1 cellular context compared by ENCODE assay signal in genomic region chr5:172958268-172959046, GRCh38.
TF ChIP-seq lines count a peak whose summit lies in the region.

No MANE protein-coding gene starts in this region.

TF ChIP-seq in IMR-90, 13 proteins besides CTCF, POLR2A, EP300 and RAD21:
- TF ChIP-seq CEBPB (IDR thresholded peaks at IDR 0.05; ENCODE audit: low read depth, low read length) (no peak), RCOR1 (IDR thresholded peaks at IDR 0.05; ENCODE audit: insufficient replicate concordance, low read length) (no peak), CHD1 (IDR thresholded peaks at IDR 0.05; ENCODE audit: low read depth, low read length) (no peak), BHLHE40 (IDR thresholded peaks at IDR 0.05; ENCODE audit: low read depth, low read length) (no peak), SMC3 (IDR thresholded peaks at IDR 0.05; ENCODE audit: low read depth, low read length) (no peak), MAZ (IDR thresholded peaks at IDR 0.05; ENCODE audit: borderline replicate concordance, low read depth, low read length) (no peak), RFX5 (IDR thresholded peaks at IDR 0.05; ENCODE audit: low read depth, low read length) (no peak), MXI1 (IDR thresholded peaks at IDR 0.05; ENCODE audit: borderline replicate concordance, low read depth, low read length) (no peak), FOS (IDR thresholded peaks at IDR 0.05; ENCODE audit: low read depth, low read length) (no peak), MAFK (IDR thresholded peaks at IDR 0.05; ENCODE audit: low read depth, low read length) (no peak), NFE2L2 (IDR thresholded peaks at IDR 0.05; ENCODE audit: low read depth, low read length) (no peak)
- TF ChIP-seq, protein P1, sequence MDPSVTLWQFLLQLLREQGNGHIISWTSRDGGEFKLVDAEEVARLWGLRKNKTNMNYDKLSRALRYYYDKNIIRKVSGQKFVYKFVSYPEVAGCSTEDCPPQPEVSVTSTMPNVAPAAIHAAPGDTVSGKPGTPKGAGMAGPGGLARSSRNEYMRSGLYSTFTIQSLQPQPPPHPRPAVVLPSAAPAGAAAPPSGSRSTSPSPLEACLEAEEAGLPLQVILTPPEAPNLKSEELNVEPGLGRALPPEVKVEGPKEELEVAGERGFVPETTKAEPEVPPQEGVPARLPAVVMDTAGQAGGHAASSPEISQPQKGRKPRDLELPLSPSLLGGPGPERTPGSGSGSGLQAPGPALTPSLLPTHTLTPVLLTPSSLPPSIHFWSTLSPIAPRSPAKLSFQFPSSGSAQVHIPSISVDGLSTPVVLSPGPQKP (IDR thresholded peaks at IDR 0.05; ENCODE audit: borderline replicate concordance, low read depth, low read length), result no peak
- TF ChIP-seq, protein P2, sequence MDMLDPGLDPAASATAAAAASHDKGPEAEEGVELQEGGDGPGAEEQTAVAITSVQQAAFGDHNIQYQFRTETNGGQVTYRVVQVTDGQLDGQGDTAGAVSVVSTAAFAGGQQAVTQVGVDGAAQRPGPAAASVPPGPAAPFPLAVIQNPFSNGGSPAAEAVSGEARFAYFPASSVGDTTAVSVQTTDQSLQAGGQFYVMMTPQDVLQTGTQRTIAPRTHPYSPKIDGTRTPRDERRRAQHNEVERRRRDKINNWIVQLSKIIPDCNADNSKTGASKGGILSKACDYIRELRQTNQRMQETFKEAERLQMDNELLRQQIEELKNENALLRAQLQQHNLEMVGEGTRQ (IDR thresholded peaks at IDR 0.05; ENCODE audit: low read depth, low read length), result no peak
TF ChIP-seq in IMR-90: peak in this region for 0.
